Comparison of ENCODE assay signal across 22 cellular contexts in genomic region chr19:33039108-33039599, GRCh38. TPM values are rescaled to one million over a fixed set of nuclear protein-coding genes. Genes with fewer than 3 reads are reported as not detected.
A peak's percentile ranks its signal among the peaks of the same experiment; 100 is the strongest.
DNase-seq lines count a peak whose midpoint lies in the region; ATAC-seq and TF ChIP-seq lines count a peak whose summit lies in the region.
"Had no signal": no experiment of that assay in that cellular context is flagged by ENCODE, and none has a peak within 500 bp of the region (broad histone marks: within the 10 kb centered on the region; RNA-seq: fewer than 3 reads in every experiment).

No MANE protein-coding gene starts in this region.

- peaks cover 27% of the 10 kb centered on the region for H3K36me3 Mint-ChIP-seq in WTC11
- peaks cover 0 to 4% (median 0%) of the 10 kb centered on the region in 5 donors for H3K36me3 Mint-ChIP-seq in naive thymus-derived CD4-positive, alpha-beta T cell

- TF ChIP-seq CTCF in WTC11 (IDR thresholded peaks at IDR 0.05) (no peak), right lobe of liver (IDR thresholded peaks at IDR 0.05) (no peak), transverse colon (IDR thresholded peaks at IDR 0.05) (no peak)

- H3K27ac Mint-ChIP-seq in WTC11 = peak overlapping the region; percentile 93
- H3K27ac Mint-ChIP-seq in naive thymus-derived CD4-positive, alpha-beta T cell = peak overlapping the region in 1 of 9 donors; percentile 28
- H3K27ac Mint-ChIP-seq: activated CD4-positive, alpha-beta T cell treated with anti-CD3 and anti-CD28 coated beads, Interleukin-2, amount 10 ng/mL, durations not matched to agents 7 days and 5 days; activated T-helper 17 cell treated with anti-CD3 and anti-CD28 coated beads, Interleukin-2, amount 50 U/mL, for 72 hours; effector memory CD8-positive, alpha-beta T cell; IgD-negative memory B cell had no signal

- H3K4me1 Mint-ChIP-seq in WTC11 = peaks cover 12% of the 10 kb centered on the region
- H3K4me1 Mint-ChIP-seq in naive thymus-derived CD4-positive, alpha-beta T cell = peaks cover 7 to 15% (median 9%) of the 10 kb centered on the region in 7 donors

- peaks cover 8% of the 10 kb centered on the region for H3K9me3 Mint-ChIP-seq in WTC11
- H3K9me3 Mint-ChIP-seq in naive thymus-derived CD4-positive, alpha-beta T cell = peaks cover 0 to 3% (median 0%) of the 10 kb centered on the region in 11 donors
- H3K9me3 Mint-ChIP-seq: activated CD4-positive, alpha-beta T cell treated with anti-CD3 and anti-CD28 coated beads, Interleukin-2, amount 10 ng/mL, durations not matched to agents 7 days and 5 days; activated T-helper 17 cell treated with anti-CD3 and anti-CD28 coated beads, Interleukin-2, amount 50 U/mL, for 72 hours; effector memory CD8-positive, alpha-beta T cell; IgD-negative memory B cell had no signal

- H3K27me3 ChIP-seq in right lobe of liver (no peaks in the 10 kb centered on the region), transverse colon (no peaks in the 10 kb centered on the region)
- H3K27me3 ChIP-seq in naive thymus-derived CD4-positive, alpha-beta T cell (ENCODE audit: control insufficient read depth in 2 of 2, insufficient read depth in 2 of 2, low read length in 2 of 2) = no peaks in the 10 kb centered on the region
- H3K27me3 ChIP-seq: brain microvascular endothelial cell, esophagus muscularis mucosa, gastrocnemius medialis, MG63 had no signal

- H3K27me3 Mint-ChIP-seq in WTC11 (ENCODE audit: low read depth) = no peaks in the 10 kb centered on the region
- H3K27me3 Mint-ChIP-seq in naive thymus-derived CD4-positive, alpha-beta T cell = no peaks in the 10 kb centered on the region
- H3K27me3 Mint-ChIP-seq: activated CD4-positive, alpha-beta T cell treated with anti-CD3 and anti-CD28 coated beads, Interleukin-2, amount 10 ng/mL, durations not matched to agents 7 days and 5 days; activated T-helper 17 cell treated with anti-CD3 and anti-CD28 coated beads, Interleukin-2, amount 50 U/mL, for 72 hours had no signal

- POLR2A ChIA-PET in WTC11 (lab: Charles Lee) = interaction anchor here (0.6 kb wide), 1 partner anchor 470 kb away, joined by 4 read pairs; no protein-coding TSS in a partner anchor
- POLR2A ChIA-PET in naive thymus-derived CD4-positive, alpha-beta T cell (lab: Charles Lee) = no interaction called here

- in situ Hi-C loops in transverse colon (cut with MboI; ENCODE audit: low pct_ligation_motif_present in 1 of 4, low pct_unique_long_range_greater_than_20kb in 1 of 4, low sequenced_read_pairs in 3 of 4) = no loop called here

- H3K27ac ChIP-seq in right lobe of liver (peak overlapping the region; percentile 79 to 94 (median 86)), transverse colon (peak overlapping the region in 3 of 4 donors; percentile 85 to 87 (median 87))
- no peak overlapping the region for H3K27ac ChIP-seq in naive thymus-derived CD4-positive, alpha-beta T cell (ENCODE audit: low read depth, low read length)
- H3K27ac ChIP-seq: brain microvascular endothelial cell, esophagus muscularis mucosa, gastrocnemius medialis, HL-60, lower lobe of right lung had no signal

- intact Hi-C loops in Right ventricle myocardium inferior (cut with DNase I) = no loop called here
- intact Hi-C loops in left ventricle myocardium superior (cut with micrococcal nuclease) = no loop called here
- intact Hi-C loops in right lobe of liver (cut with DNase I) = no loop called here
- intact Hi-C loops in transverse colon (cut with DNase I; ENCODE audit: low total_unique reads) = loop anchor here (5.0 kb wide), 2 partner anchors 807 to 883 kb away; no protein-coding TSS in a partner anchor
- intact Hi-C loops in naive thymus-derived CD4-positive, alpha-beta T cell (cut with micrococcal nuclease) = no loop called here

- H3K4me1 ChIP-seq in right lobe of liver = peaks cover 0 to 65% (median 29%) of the 10 kb centered on the region in 4 donors
- H3K4me1 ChIP-seq in transverse colon = peaks cover 7 to 39% (median 29%) of the 10 kb centered on the region in 4 donors
- peaks cover 0 to 8% of the 10 kb centered on the region in 2 donors for H3K4me1 ChIP-seq in naive thymus-derived CD4-positive, alpha-beta T cell (ENCODE audit: control insufficient read depth in 2 of 2, insufficient read depth in 2 of 2, low read length in 2 of 2)
- H3K4me1 ChIP-seq: esophagus muscularis mucosa, gastrocnemius medialis, lower lobe of right lung had no signal

- TF ChIP-seq POLR2A in right lobe of liver (IDR thresholded peaks at IDR 0.05) (peak; percentile 33), transverse colon (IDR thresholded peaks at IDR 0.05) (no peak)

- H3K4me3 ChIP-seq in right lobe of liver = no peak overlapping the region
- H3K4me3 ChIP-seq in transverse colon = no peak overlapping the region
- no peak overlapping the region for H3K4me3 ChIP-seq in naive thymus-derived CD4-positive, alpha-beta T cell (ENCODE audit: low read length)
- H3K4me3 ChIP-seq: esophagus muscularis mucosa, gastrocnemius medialis, lower lobe of right lung, MG63 had no signal

- CTCF ChIA-PET in WTC11 (lab: Charles Lee) = interaction anchor here (0.7 kb wide), 1 partner anchor 322 kb away, joined by 4 read pairs; no protein-coding TSS in a partner anchor
- CTCF ChIA-PET in naive thymus-derived CD4-positive, alpha-beta T cell (lab: Charles Lee) = no interaction called here

- ATAC-seq in Right ventricle myocardium inferior (peak; percentile 13), left ventricle myocardium superior (no peak), WTC11 (no peak), right lobe of liver (peak; percentile 68 to 73 (median 70)), GM18870 (IDR thresholded peaks at IDR 0.05; ENCODE audit: unreplicated experiment) (no peak)
- ATAC-seq in naive thymus-derived CD4-positive, alpha-beta T cell = no peak
- ATAC-seq: activated T-helper 17 cell treated with anti-CD3 and anti-CD28 coated beads, Interleukin-2, amount 50 U/mL, for 72 hours; effector memory CD8-positive, alpha-beta T cell; gastrocnemius medialis; lower lobe of right lung; right cardiac atrium had no signal

- DNase-seq in Right ventricle myocardium inferior (ENCODE audit: missing footprints) = no peak
- DNase-seq in left ventricle myocardium superior = no peak
- DNase-seq in WTC11 (ENCODE audit: low spot score) = no peak
- peak; percentile 69 to 88 (median 83) for DNase-seq in right lobe of liver
- no peak for DNase-seq in transverse colon
- DNase-seq in OCI-M2 (lab: John Stamatoyannopoulos, UW; ENCODE audit: unreplicated experiment) = no peak
- DNase-seq in naive thymus-derived CD4-positive, alpha-beta T cell = no peak
- DNase-seq: activated CD4-positive, alpha-beta T cell treated with anti-CD3 and anti-CD28 coated beads, Interleukin-2, amount 10 ng/mL, durations not matched to agents 7 days and 5 days; brain microvascular endothelial cell; DMS 273 treated with DMSO at 0.1 percent for 48 hours; effector memory CD8-positive, alpha-beta T cell; gastrocnemius medialis; hypothalamus; lower lobe of right lung; MG63; right cardiac atrium; T-helper 1 cell had no signal

- no peak overlapping the region for H3K4me3 Mint-ChIP-seq in WTC11
- peak overlapping the region in 4 of 10 donors; percentile 5 to 41 (median 30) for H3K4me3 Mint-ChIP-seq in naive thymus-derived CD4-positive, alpha-beta T cell
- H3K4me3 Mint-ChIP-seq: activated CD4-positive, alpha-beta T cell treated with anti-CD3 and anti-CD28 coated beads, Interleukin-2, amount 10 ng/mL, durations not matched to agents 7 days and 5 days; activated T-helper 17 cell treated with anti-CD3 and anti-CD28 coated beads, Interleukin-2, amount 50 U/mL, for 72 hours; effector memory CD8-positive, alpha-beta T cell had no signal

- H3K9me3 ChIP-seq in right lobe of liver (no peaks in the 10 kb centered on the region), transverse colon (no peaks in the 10 kb centered on the region)
- H3K9me3 ChIP-seq in naive thymus-derived CD4-positive, alpha-beta T cell (ENCODE audit: control insufficient read depth in 2 of 3, low read length in 3 of 3) = no peaks in the 10 kb centered on the region
- H3K9me3 ChIP-seq: esophagus muscularis mucosa, gastrocnemius medialis, lower lobe of right lung, MG63 had no signal

- TF ChIP-seq EP300 in transverse colon (IDR thresholded peaks at IDR 0.05; ENCODE audit: low read depth) = no peak

- WGBS in right lobe of liver (ENCODE audit: insufficient coverage, low coverage, low lambda C conversion rate, missing lambda C conversion rate) = 36% methylated on average over 8 of the region's 10 CpGs
- 84 to 100% methylated on average over 1 to 10 of the region's 10 CpGs for WGBS in transverse colon (ENCODE audit: low coverage in 1 of 2), 2 donors

- H3K36me3 ChIP-seq in right lobe of liver = no peaks in the 10 kb centered on the region
- no peaks in the 10 kb centered on the region for H3K36me3 ChIP-seq in transverse colon
- no peaks in the 10 kb centered on the region for H3K36me3 ChIP-seq in naive thymus-derived CD4-positive, alpha-beta T cell (ENCODE audit: control insufficient read depth in 2 of 3, insufficient read depth in 3 of 3, low read length in 3 of 3)
- H3K36me3 ChIP-seq: brain microvascular endothelial cell, esophagus muscularis mucosa, gastrocnemius medialis, MG63 had no signal

TF ChIP-seq in WTC11, 78 proteins besides CTCF, POLR2A, EP300 and RAD21:
- TF ChIP-seq PRRX2 (CRISPR knock-in tag; IDR thresholded peaks at IDR 0.05) (no peak), GABPB1 (CRISPR knock-in tag; IDR thresholded peaks at IDR 0.05) (peak; percentile 86)

RNA-seq across cellular contexts. Expression of gene RHPN2, which starts 25.5 kb away (rescaled TPM):
- 3.0 TPM for total RNA-seq in Right ventricle myocardium inferior
- 2.4 TPM for total RNA-seq in left ventricle myocardium superior
- 21.1 to 26.5 TPM (median 25.8 TPM) in 3 replicates for total RNA-seq in WTC11 (2021)
- total RNA-seq in right lobe of liver = 10 to 100 TPM in 5 of 6 experiments, 1 to 10 TPM in 1; 8.7 to 18.1 (median 16.4) TPM
- 100 to 1,000 TPM in 1 of 4 donors, 10 to 100 TPM in 3; 49.0 to 276 (median 74.3) TPM for total RNA-seq in transverse colon
- under 1 TPM in 3 of 5 experiments, not detected in 2; 0.16 to 0.58 (median 0.34) TPM for total RNA-seq in naive thymus-derived CD4-positive, alpha-beta T cell
- 1 to 10 TPM in 1 of 2 donors, under 1 TPM in 1; 0.21 to 2.6 TPM for polyA plus RNA-seq in naive thymus-derived CD4-positive, alpha-beta T cell

RNA-seq across cellular contexts. Expression of gene GPATCH1, which starts 41.8 kb away (rescaled TPM):
- 6.5 TPM for total RNA-seq in Right ventricle myocardium inferior
- total RNA-seq in left ventricle myocardium superior = 5.4 TPM
- total RNA-seq in WTC11 (2021) = 8.6 to 10.7 TPM (median 9.3 TPM) in 3 replicates
- 1 to 10 TPM; 2.5 to 3.9 (median 3.1) TPM for total RNA-seq in right lobe of liver
- total RNA-seq in transverse colon = 10 to 100 TPM in 3 of 4 donors, 1 to 10 TPM in 1; 9.1 to 16.8 (median 14.8) TPM
- 10 to 100 TPM; 11.2 to 20.0 (median 14.4) TPM for total RNA-seq in naive thymus-derived CD4-positive, alpha-beta T cell
- polyA plus RNA-seq in naive thymus-derived CD4-positive, alpha-beta T cell = 10 to 100 TPM in 1 of 2 donors, 1 to 10 TPM in 1; 4.6 to 10.6 TPM

Comparison
In these comparisons a context has a peak if more than half of its experiments do, and no peak if none do; other contexts are left out.
1. ATAC-seq: peak in Right ventricle myocardium inferior (single experiment) and right lobe of liver (4 of 4); none in left ventricle myocardium superior (single experiment), WTC11 (single experiment), naive thymus-derived CD4-positive, alpha-beta T cell (single experiment) and GM18870 (single experiment).
2. DNase-seq: peak in right lobe of liver (3 of 3); none in Right ventricle myocardium inferior (single experiment), left ventricle myocardium superior (single experiment), WTC11 (single experiment), transverse colon (single experiment), OCI-M2 (single experiment) and naive thymus-derived CD4-positive, alpha-beta T cell (0 of 9).